Comparison of ENCODE assay signal across 8 cellular contexts in genomic region chr7:42876182-42877068, GRCh38. TPM values are rescaled to one million over a fixed set of nuclear protein-coding genes. Genes with fewer than 3 reads are reported as not detected.
DNase-seq lines count a peak whose midpoint lies in the region; ATAC-seq and TF ChIP-seq lines count a peak whose summit lies in the region.

No MANE protein-coding gene starts in this region.

- no peaks in the 10 kb centered on the region for H3K9me3 Mint-ChIP-seq in naive thymus-derived CD8-positive, alpha-beta T cell

- peaks cover 0 to 18% (median 0%) of the 10 kb centered on the region in 5 donors for H3K27me3 Mint-ChIP-seq in naive thymus-derived CD8-positive, alpha-beta T cell

- no peaks in the 10 kb centered on the region for H3K36me3 Mint-ChIP-seq in naive thymus-derived CD8-positive, alpha-beta T cell

- no peaks in the 10 kb centered on the region for H3K4me1 ChIP-seq in upper lobe of right lung

- H3K27me3 ChIP-seq in upper lobe of right lung = no peaks in the 10 kb centered on the region

- H3K4me1 Mint-ChIP-seq in naive thymus-derived CD8-positive, alpha-beta T cell = peaks cover 0 to 3% (median 0%) of the 10 kb centered on the region in 4 donors

- CTCF ChIA-PET in AG04449 (lab: Yijun Ruan, JAX) = interaction anchor here (0.6 to 4.9 kb wide), 29 partner anchors 9 to 938 kb away, joined by 3 to 164 read pairs (median 4); no protein-coding TSS in a partner anchor

- no peaks in the 10 kb centered on the region for H3K36me3 ChIP-seq in upper lobe of right lung

- TF ChIP-seq CTCF in AG04449 (IDR thresholded peaks at IDR 0.05; ENCODE audit: insufficient read depth, low read length, missing control alignments) = peak; percentile 72
- peak; percentile 70 for TF ChIP-seq CTCF in GM12865 (IDR thresholded peaks at IDR 0.05; ENCODE audit: insufficient read depth, low read depth, low read length, missing control alignments)
- TF ChIP-seq CTCF in upper lobe of right lung (IDR thresholded peaks at IDR 0.05) = peak; percentile 86

- H3K9me3 ChIP-seq in upper lobe of right lung = no peaks in the 10 kb centered on the region

- POLR2A ChIA-PET in AG04449 (lab: Yijun Ruan, JAX) = no interaction called here
- POLR2A ChIA-PET in naive thymus-derived CD8-positive, alpha-beta T cell (lab: Charles Lee) = no interaction called here

- ATAC-seq in HG02623 (IDR thresholded peaks at IDR 0.05; ENCODE audit: unreplicated experiment) (peak; percentile 82), esophagus mucosa (peak; percentile 66), upper lobe of right lung (peak; percentile 93)
- ATAC-seq in naive thymus-derived CD8-positive, alpha-beta T cell = peak; percentile 53 to 68

- DNase-seq in AG04449 (ENCODE audit: low read depth, low spot score) (no peak), GM12865 (ENCODE audit: low read depth) (peak; percentile 61), NCI-H226 (peak; percentile 36), upper lobe of right lung (no peak)
- DNase-seq in activated CD4-positive, alpha-beta T cell treated with anti-CD3 and anti-CD28 coated beads, Interleukin-2, amount 50 U/mL, for 24 hours (ENCODE audit: low read depth in 1 of 2, low spot score in 1 of 2) = peak; percentile 31 to 51
- DNase-seq in naive thymus-derived CD8-positive, alpha-beta T cell = peak in 7 of 10 donors; percentile 26 to 47 (median 34)

- no peak overlapping the region for H3K4me3 ChIP-seq in AG04449 (ENCODE audit: low read depth, low read length)
- H3K4me3 ChIP-seq in GM12865 (ENCODE audit: low read depth, low read length) = no peak overlapping the region
- H3K4me3 ChIP-seq in upper lobe of right lung = no peak overlapping the region

- intact Hi-C loops in upper lobe of right lung (cut with DNase I) = no loop called here

- no peak overlapping the region for H3K4me3 Mint-ChIP-seq in naive thymus-derived CD8-positive, alpha-beta T cell

- H3K27ac ChIP-seq in upper lobe of right lung = no peak overlapping the region

- H3K27ac Mint-ChIP-seq in naive thymus-derived CD8-positive, alpha-beta T cell = no peak overlapping the region

RNA-seq across cellular contexts. Expression of gene C7orf25, which starts 35.4 kb away (rescaled TPM):
- total RNA-seq in esophagus mucosa = 3.8 TPM
- 1 to 10 TPM; 7.9 to 8.0 TPM for total RNA-seq in naive thymus-derived CD8-positive, alpha-beta T cell
- polyA plus RNA-seq in naive thymus-derived CD8-positive, alpha-beta T cell = 1 to 10 TPM; 1.9 to 3.3 (median 3.0) TPM
- total RNA-seq in upper lobe of right lung = 7.4 TPM

RNA-seq across cellular contexts. Expression of gene PSMA2, which starts 55.5 kb away (rescaled TPM):
- total RNA-seq in esophagus mucosa = 74.4 TPM
- 10 to 100 TPM; 39.6 to 45.2 TPM for total RNA-seq in naive thymus-derived CD8-positive, alpha-beta T cell
- polyA plus RNA-seq in naive thymus-derived CD8-positive, alpha-beta T cell = 100 to 1,000 TPM; 199 to 265 (median 216) TPM
- total RNA-seq in upper lobe of right lung = 55.1 TPM

RNA-seq across cellular contexts. Expression of gene MRPL32, which starts 55.8 kb away (rescaled TPM):
- total RNA-seq in esophagus mucosa (41.2 TPM), upper lobe of right lung (44.8 TPM)
- 10 to 100 TPM; 55.1 to 59.2 TPM for total RNA-seq in naive thymus-derived CD8-positive, alpha-beta T cell
- 10 to 100 TPM; 27.6 to 43.5 (median 30.7) TPM for polyA plus RNA-seq in naive thymus-derived CD8-positive, alpha-beta T cell

Comparison
In these comparisons a context has a peak if more than half of its experiments do, and no peak if none do; other contexts are left out.
1. DNase-seq: peak in GM12865 (single experiment), NCI-H226 (single experiment), activated CD4-positive, alpha-beta T cell treated with anti-CD3 and anti-CD28 coated beads, Interleukin-2, amount 50 U/mL, for 24 hours (2 of 2) and naive thymus-derived CD8-positive, alpha-beta T cell (7 of 10); none in AG04449 (single experiment) and upper lobe of right lung (single experiment).
2. Peak in every context shown above with its lines, with median percentiles within 50 percentile points of each other: CTCF ChIP-seq and ATAC-seq.